Comparison of ENCODE assay signal across 10 cellular contexts in the genomic region with DNA sequence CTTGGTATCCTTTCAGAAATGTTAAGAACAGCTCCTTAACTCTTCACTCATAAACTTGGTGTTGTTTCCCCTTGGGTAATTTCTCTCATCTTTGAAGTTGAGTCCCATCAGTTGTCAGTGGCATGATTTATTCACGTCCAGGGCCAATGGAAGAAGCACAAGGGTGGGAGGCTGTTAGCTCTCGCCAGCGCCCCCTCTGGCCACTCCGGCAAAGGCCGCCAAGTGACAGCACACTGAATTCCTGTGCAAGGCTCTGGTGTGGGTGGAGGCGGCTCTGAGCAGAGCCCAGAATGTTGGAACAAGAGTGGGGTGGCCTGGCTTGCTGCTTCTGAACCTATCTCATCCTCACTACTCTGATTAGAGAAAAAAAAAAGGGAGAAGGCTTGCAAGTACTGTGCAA. TPM values are rescaled to one million over a fixed set of nuclear protein-coding genes. Genes with fewer than 3 reads are reported as not detected.
DNase-seq lines count a peak whose midpoint lies in the region; ATAC-seq, FAIRE-seq and TF ChIP-seq lines count a peak whose summit lies in the region.
"Had no signal": no experiment of that assay in that cellular context is flagged by ENCODE, and none has a peak within 500 bp of the region (broad histone marks: within the 10 kb centered on the region; RNA-seq: fewer than 3 reads in every experiment).

No MANE protein-coding gene starts in this region.

- no peaks in the 10 kb centered on the region for H3K4me1 Mint-ChIP-seq in Caco-2 (ENCODE audit: low read depth, unreplicated experiment)
- no peaks in the 10 kb centered on the region for H3K4me1 Mint-ChIP-seq in stimulated activated effector memory CD8-positive, alpha-beta T cell treated with anti-CD3 and anti-CD28 coated beads, Interleukin-12 subunit alpha, Interleukin-12 subunit beta, amount 100 ng/mL, for 72 hours

- H3K4me3 ChIP-seq in Caco-2 (ENCODE audit: low read depth, low read length) (no peak overlapping the region), bronchial epithelial cell (ENCODE audit: low read depth, low read length) (no peak overlapping the region), mucosa of descending colon (no peak overlapping the region)
- H3K4me3 ChIP-seq: colonic mucosa had no signal

- H3K27me3 ChIP-seq in Caco-2 (replicated peaks; ENCODE audit: control insufficient read depth, insufficient read depth, low read length) (no peaks in the 10 kb centered on the region; the same call in 1 of the 2 replicates), bronchial epithelial cell (ENCODE audit: control insufficient read depth, insufficient read depth, low read length) (no peaks in the 10 kb centered on the region)
- H3K27me3 ChIP-seq: colonic mucosa had no signal

- no peaks in the 10 kb centered on the region for H3K4me1 ChIP-seq in Caco-2
- H3K4me1 ChIP-seq in mucosa of descending colon (ENCODE audit: low read depth) = no peaks in the 10 kb centered on the region
- H3K4me1 ChIP-seq: colonic mucosa had no signal

- H3K36me3 ChIP-seq in Caco-2 (ENCODE audit: control insufficient read depth, insufficient read depth, low read length) (no peaks in the 10 kb centered on the region), bronchial epithelial cell (ENCODE audit: control insufficient read depth, insufficient read depth, low read length) (no peaks in the 10 kb centered on the region), mucosa of descending colon (ENCODE audit: low read depth) (no peaks in the 10 kb centered on the region)
- H3K36me3 ChIP-seq: colonic mucosa had no signal

- no peak overlapping the region for H3K4me3 Mint-ChIP-seq in Caco-2 (ENCODE audit: unreplicated experiment)
- H3K4me3 Mint-ChIP-seq in stimulated activated effector memory CD8-positive, alpha-beta T cell treated with anti-CD3 and anti-CD28 coated beads, Interleukin-12 subunit alpha, Interleukin-12 subunit beta, amount 100 ng/mL, for 72 hours = no peak overlapping the region

- peaks cover 5% of the 10 kb centered on the region for H3K36me3 Mint-ChIP-seq in Caco-2 (ENCODE audit: insufficient read depth, unreplicated experiment)
- H3K36me3 Mint-ChIP-seq in stimulated activated effector memory CD8-positive, alpha-beta T cell treated with anti-CD3 and anti-CD28 coated beads, Interleukin-12 subunit alpha, Interleukin-12 subunit beta, amount 100 ng/mL, for 72 hours = no peaks in the 10 kb centered on the region

- no peak overlapping the region for H3K27ac Mint-ChIP-seq in Caco-2 (ENCODE audit: unreplicated experiment)
- no peak overlapping the region for H3K27ac Mint-ChIP-seq in stimulated activated effector memory CD8-positive, alpha-beta T cell treated with anti-CD3 and anti-CD28 coated beads, Interleukin-12 subunit alpha, Interleukin-12 subunit beta, amount 100 ng/mL, for 72 hours

- TF ChIP-seq CTCF in Caco-2 (IDR thresholded peaks at IDR 0.05; ENCODE audit: insufficient read depth in 1 of 2, low read depth in 1 of 2, low read length in 1 of 2, severe bottlenecking in 1 of 2, unreplicated experiment in 1 of 2) (peak; percentile 46 to 51), bronchial epithelial cell (IDR thresholded peaks at IDR 0.05; ENCODE audit: insufficient read depth, low read length, severe bottlenecking) (peak; percentile 51), mucosa of descending colon (IDR thresholded peaks at IDR 0.05) (no peak)

- CTCF ChIA-PET in Caco-2 (lab: Charles Lee) = interaction anchor here (1.1 to 1.3 kb wide), 2 partner anchors 27 to 74 kb away, joined by 3 read pairs; no protein-coding TSS in a partner anchor

- FAIRE-seq in bronchial epithelial cell (lab: Jason Lieb, UNC) = no peak
- FAIRE-seq: RCC 7860 had no signal

- peak; percentile 58 to 65 for DNase-seq in Caco-2
- DNase-seq in HT1080 (ENCODE audit: low read depth) = peak; percentile 60
- DNase-seq in bronchial epithelial cell (ENCODE audit: low read depth) = no peak
- peak in 2 of 3 donors; percentile 17 to 56 for DNase-seq in mucosa of descending colon
- no peak for DNase-seq in GF-D8 (lab: John Stamatoyannopoulos, UW)
- DNase-seq in stimulated activated effector memory CD8-positive, alpha-beta T cell treated with anti-CD3 and anti-CD28 coated beads, Interleukin-12 subunit alpha, Interleukin-12 subunit beta, amount 100 ng/mL, for 72 hours (ENCODE audit: low spot score in 2 of 2) = no peak
- DNase-seq in caudate nucleus (lab: John Stamatoyannopoulos, UW) = no peak
- DNase-seq: colonic mucosa had no signal

- no peak overlapping the region for H3K27ac ChIP-seq in caudate nucleus (ENCODE audit: low read depth, low read length)
- H3K27ac ChIP-seq: colonic mucosa had no signal

- intact Hi-C loops in Caco-2 (cut with micrococcal nuclease; ENCODE audit: unreplicated experiment) = no loop called here
- intact Hi-C loops in mucosa of descending colon (cut with DNase I, micrococcal nuclease) = no loop called here

- H3K9me3 Mint-ChIP-seq in Caco-2 (ENCODE audit: unreplicated experiment) = no peaks in the 10 kb centered on the region
- no peaks in the 10 kb centered on the region for H3K9me3 Mint-ChIP-seq in stimulated activated effector memory CD8-positive, alpha-beta T cell treated with anti-CD3 and anti-CD28 coated beads, Interleukin-12 subunit alpha, Interleukin-12 subunit beta, amount 100 ng/mL, for 72 hours

- POLR2A ChIA-PET in Caco-2 (lab: Charles Lee) = no interaction called here

- ATAC-seq in mucosa of descending colon = peak; percentile 53
- no peak for ATAC-seq in GM18909 (IDR thresholded peaks at IDR 0.05; ENCODE audit: poor library complexity, unreplicated experiment)
- no peak for ATAC-seq in stimulated activated effector memory CD8-positive, alpha-beta T cell treated with anti-CD3 and anti-CD28 coated beads, Interleukin-12 subunit alpha, Interleukin-12 subunit beta, amount 100 ng/mL, for 72 hours

- no TSS peak for BruUV-seq in Caco-2 (replicated peaks; lab: Mats Ljungman, UMichigan)

- H3K27me3 Mint-ChIP-seq in Caco-2 (ENCODE audit: insufficient read depth, unreplicated experiment) = peaks cover 3% of the 10 kb centered on the region

- H3K9me3 ChIP-seq in Caco-2 (no peaks in the 10 kb centered on the region), mucosa of descending colon (no peaks in the 10 kb centered on the region)
- H3K9me3 ChIP-seq: colonic mucosa had no signal

RNA-seq across cellular contexts. Expression of a gene that starts 13.1 kb away (rescaled TPM):
- total RNA-seq in Caco-2 (2022) (not detected in 2 replicates), bronchial epithelial cell (0.53 TPM in 1 of 2 replicates, not detected in the other), mucosa of descending colon (10 to 100 TPM in 1 of 3 donors, 1 to 10 TPM in 1, under 1 TPM in 1; 0.46 to 11.0 (median 8.9) TPM)
- total RNA-seq in HT1080 (2014; rRNA removed; shearing (Covaris generic)) = not detected in 2 replicates
- not detected in 2 replicates for polyA plus RNA-seq in HT1080 (2015; cell fraction: cytosol; rRNA removed)
- polyA plus RNA-seq in HT1080 (2015; cell fraction: nucleus; rRNA removed) = not detected in 2 replicates

RNA-seq across cellular contexts. Expression of a gene that starts 39.5 kb away (rescaled TPM):
- total RNA-seq in Caco-2 (2022) (not detected in 2 replicates), bronchial epithelial cell (not detected in 2 replicates), mucosa of descending colon (not detected)
- total RNA-seq in HT1080 (2014; rRNA removed; shearing (Covaris generic)) = not detected in 2 replicates
- polyA plus RNA-seq in HT1080 (2015; cell fraction: cytosol; rRNA removed) = not detected in 2 replicates
- polyA plus RNA-seq in HT1080 (2015; cell fraction: nucleus; rRNA removed) = not detected in 2 replicates
- total RNA-seq: colonic mucosa had no signal

Comparison
In these comparisons a context has a peak if more than half of its experiments do, and no peak if none do; other contexts are left out.
1. DNase-seq: peak in Caco-2 (2 of 2), HT1080 (single experiment) and mucosa of descending colon (2 of 3); none in bronchial epithelial cell (single experiment), GF-D8 (single experiment), stimulated activated effector memory CD8-positive, alpha-beta T cell treated with anti-CD3 and anti-CD28 coated beads, Interleukin-12 subunit alpha, Interleukin-12 subunit beta, amount 100 ng/mL, for 72 hours (0 of 2) and caudate nucleus (0 of 61).